28 cellular contexts compared by ENCODE assay signal in the genomic region with DNA sequence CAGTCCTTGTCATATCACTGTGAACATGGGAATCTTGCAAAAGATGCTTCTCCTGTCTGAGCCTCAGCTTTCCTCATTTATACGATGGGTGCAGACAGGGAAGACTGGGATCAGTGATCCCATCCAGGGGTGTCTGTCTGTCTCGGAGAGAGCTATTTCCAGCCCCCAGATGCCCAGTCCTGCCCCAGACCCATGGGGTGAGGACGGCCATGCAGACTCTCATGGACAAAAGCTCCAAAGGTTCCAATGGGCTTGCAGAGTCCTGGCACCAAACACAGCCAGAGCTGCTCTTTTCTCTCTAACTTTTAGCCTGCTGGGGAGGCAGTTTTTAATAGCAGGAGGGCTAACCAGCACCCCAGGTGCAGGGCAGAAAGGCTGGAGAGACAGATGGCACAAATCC. TPM values are rescaled to one million over a fixed set of nuclear protein-coding genes. Genes with fewer than 3 reads are reported as not detected.
"Had no signal": no experiment of that assay in that cellular context is flagged by ENCODE, and none has a peak within 500 bp of the region (broad histone marks: within the 10 kb centered on the region; RNA-seq: fewer than 3 reads in every experiment).

No MANE protein-coding gene starts in this region.

- ATAC-seq: left lung; natural killer cell; stimulated activated naive B cell treated with anti-CD40 and anti-IgM and Interleukin-4, amounts not matched to agents 10 μg/mL and 1 μg/mL and 100 μg/mL, for 72 hours; stimulated activated naive CD8-positive, alpha-beta T cell treated with anti-CD3 and anti-CD28 coated beads, Interleukin-15, Interleukin-2, amounts not matched to agents 100 U/mL and 50 U/mL, for 24 hours had no signal

- H3K9me3 ChIP-seq: left lung, lower lobe of right lung, neutrophil, ovary, right atrium auricular region, stomach, suprapubic skin, thoracic aorta, tibial artery, uterus had no signal

- H3K27me3 ChIP-seq: ovary had no signal

- H3K36me3 ChIP-seq: left lung, lower lobe of right lung, neural progenitor cell, neutrophil, ovary, right atrium auricular region, stomach, suprapubic skin, tibial artery, uterus had no signal

- DNase-seq: hippocampal formation; kidney glomerular epithelial cell; left lung; lower lobe of right lung; mammary epithelial cell; mesenchymal stem cell; naive B cell; natural killer cell; nephron progenitor cell; occipital lobe; ovary; stimulated activated CD4-positive, alpha-beta T cell treated with anti-CD3 and anti-CD28 coated beads, Interleukin-12 subunit alpha, Interleukin-12 subunit beta, amount 100 ng/mL, for 4 hours; stimulated activated CD4-positive, alpha-beta T cell treated with anti-CD3 and anti-CD28 coated beads, Interleukin-15, amount 100 ng/mL, for 24 hours; stimulated activated CD4-positive, alpha-beta T cell treated with anti-CD3 and anti-CD28 coated beads, Interleukin-2, amount 100 ng/mL, for 24 hours; stimulated activated CD4-positive, alpha-beta T cell treated with anti-CD3 and anti-CD28 coated beads, Interleukin-4, amount 100 ng/mL, for 1 hour; stimulated activated naive B cell treated with anti-CD40 and anti-IgM and Interleukin-4, amounts not matched to agents 10 μg/mL and 1 μg/mL and 100 μg/mL, for 72 hours; stimulated activated naive CD8-positive, alpha-beta T cell treated with anti-CD3 and anti-CD28 coated beads, Interleukin-15, Interleukin-2, amounts not matched to agents 100 U/mL and 50 U/mL, for 24 hours; stomach; tibial artery; trophoblast cell; uterus had no signal

- H3K27ac ChIP-seq: left lung, lower lobe of right lung, neural progenitor cell, neutrophil, ovary, right atrium auricular region, skin epidermis, suprapubic skin, thoracic aorta, tibial artery, uterus had no signal

- H3K4me3 ChIP-seq: left lung, lower lobe of right lung, neural progenitor cell, ovary, right atrium auricular region, skin epidermis, stomach, suprapubic skin, thoracic aorta, tibial artery, uterus had no signal

- H3K4me1 ChIP-seq: lower lobe of right lung had no signal

RNA-seq across cellular contexts. Expression of gene SCUBE1, which starts 5.2 kb away (rescaled TPM):
- total RNA-seq: mammary epithelial cell, pulmonary artery endothelial cell had no signal
